20 cellular contexts compared by ENCODE assay signal in genomic region chr17:47237841-47238240, GRCh38. TPM values are rescaled to one million over a fixed set of nuclear protein-coding genes. Genes with fewer than 3 reads are reported as not detected.
A peak's percentile ranks its signal among the peaks of the same experiment; 100 is the strongest.
DNase-seq lines count a peak whose midpoint lies in the region; ATAC-seq and TF ChIP-seq lines count a peak whose summit lies in the region.
"Had no signal": no experiment of that assay in that cellular context is flagged by ENCODE, and none has a peak within 500 bp of the region (broad histone marks: within the 10 kb centered on the region; RNA-seq: fewer than 3 reads in every experiment).

No MANE protein-coding gene starts in this region.

- H3F3A ChIP-seq in neural progenitor cell (ENCODE audit: low read depth) = no peaks in the 10 kb centered on the region

- H3K4me1 ChIP-seq in BLaER1 (peaks cover 35% of the 10 kb centered on the region), ascending aorta (peaks cover 0 to 19% of the 10 kb centered on the region in 2 donors), mesendoderm (ENCODE audit: control insufficient read depth, low read depth, low read length) (no peaks in the 10 kb centered on the region), osteoblast (ENCODE audit: insufficient read depth, low read length) (peaks cover 17% of the 10 kb centered on the region), neural progenitor cell (no peaks in the 10 kb centered on the region)
- peaks cover 29 to 40% (median 35%) of the 10 kb centered on the region in 10 experiments for H3K4me1 ChIP-seq in BLaER1 treated with 17β-estradiol and CSF1 and Interleukin-3, amounts not matched to agents 10 nM and 100 nM

- no peak overlapping the region for H3K4ac ChIP-seq in mesendoderm (ENCODE audit: low read depth, low read length)

- peak overlapping the region; percentile 3 for H3K23ac ChIP-seq in mesendoderm (ENCODE audit: low read length)

- DNase-seq in ascending aorta (ENCODE audit: low spot score in 2 of 2) (no peak), mesendoderm (no peak), osteoblast (ENCODE audit: insufficient read length, low spot score, missing footprints) (no peak), NCI-H187 (lab: John Stamatoyannopoulos, UW) (no peak), neural progenitor cell (ENCODE audit: low spot score) (no peak)
- DNase-seq: CD4-positive, alpha-beta T cell; CD8-positive, alpha-beta memory T cell; DMS 273 treated with DMSO at 0.1 percent for 48 hours; DMS79; EL; GDM1; H9; HFFc6 had no signal

- no peak overlapping the region for H4K5ac ChIP-seq in mesendoderm (ENCODE audit: low read length)

- H3K56ac ChIP-seq in mesendoderm (ENCODE audit: low read length) = no peak overlapping the region

- H3K27ac ChIP-seq in BLaER1 (peak overlapping the region; percentile 82; the same call in 1 of the 2 replicates), ascending aorta (peak overlapping the region; percentile 95), mesendoderm (ENCODE audit: low read depth, low read length) (no peak overlapping the region), osteoblast (ENCODE audit: low read depth, low read length) (no peak overlapping the region), neural progenitor cell (no peak overlapping the region)
- peak overlapping the region in 9 of 11 experiments; percentile 14 to 87 (median 85); a peak in 12 of 22 replicates for H3K27ac ChIP-seq in BLaER1 treated with 17β-estradiol and CSF1 and Interleukin-3, amounts not matched to agents 10 nM and 100 nM

- TF ChIP-seq CTCF in ascending aorta (IDR thresholded peaks at IDR 0.05) (no peak), osteoblast (IDR thresholded peaks at IDR 0.05; ENCODE audit: extremely low read depth, low read depth, low read length) (no peak), neural progenitor cell (IDR thresholded peaks at IDR 0.05) (no peak)

- no peak overlapping the region for H4K8ac ChIP-seq in mesendoderm (ENCODE audit: low read depth, low read length)

- no CpG with 5 or more reads among the region's 7 CpGs for WGBS in mesendoderm (ENCODE audit: extremely low coverage, insufficient coverage, low lambda C conversion rate)

- no peak overlapping the region for H2BK15ac ChIP-seq in mesendoderm (replicated peaks; ENCODE audit: low read depth)

- no peak overlapping the region for H2AK5ac ChIP-seq in mesendoderm (ENCODE audit: low read length)

- no peak for ATAC-seq in HG03520 (IDR thresholded peaks at IDR 0.05; ENCODE audit: unreplicated experiment)
- ATAC-seq: GM23338 had no signal

- peaks cover 33% of the 10 kb centered on the region for H3K9me3 ChIP-seq in BLaER1
- H3K9me3 ChIP-seq in BLaER1 treated with 17β-estradiol and CSF1 and Interleukin-3, amounts not matched to agents 10 nM and 100 nM (replicated peaks in 1 of 11) = peaks cover 29 to 37% (median 33%) of the 10 kb centered on the region in 11 experiments
- no peaks in the 10 kb centered on the region for H3K9me3 ChIP-seq in ascending aorta
- H3K9me3 ChIP-seq in osteoblast (ENCODE audit: low read depth, low read length) = no peaks in the 10 kb centered on the region
- no peaks in the 10 kb centered on the region for H3K9me3 ChIP-seq in neural progenitor cell (ENCODE audit: low read depth)

- peaks cover 12% of the 10 kb centered on the region for H3K27me3 Mint-ChIP-seq in neural progenitor cell (ENCODE audit: insufficient read depth, low read depth)
- H3K27me3 Mint-ChIP-seq: CD4-positive, alpha-beta T cell; CD8-positive, alpha-beta memory T cell had no signal

- H2AFZ ChIP-seq in osteoblast (ENCODE audit: low read length) (no peak overlapping the region), neural progenitor cell (replicated peaks) (no peak overlapping the region)
- H2AFZ ChIP-seq: GM23338 had no signal

- H3K18ac ChIP-seq in mesendoderm (ENCODE audit: low read length) = no peak overlapping the region

- H3K4me2 ChIP-seq in BLaER1 (peak overlapping the region; percentile 92), mesendoderm (ENCODE audit: low read length) (no peak overlapping the region), osteoblast (ENCODE audit: insufficient read depth, low read length) (no peak overlapping the region), neural progenitor cell (no peak overlapping the region)
- H3K4me2 ChIP-seq in BLaER1 treated with 17β-estradiol and CSF1 and Interleukin-3, amounts not matched to agents 10 nM and 100 nM = peak overlapping the region in 6 of 11 experiments; percentile 81 to 94 (median 85); a peak in 7 of 22 replicates
- H3K4me2 ChIP-seq: GM23338 had no signal

- intact Hi-C loops in ascending aorta (cut with DNase I) = loop anchor here (2.0 kb wide), 1 partner anchor 15 kb away; the partner anchor contains the start of gene ITGB3

- H2BK5ac ChIP-seq in mesendoderm (ENCODE audit: low read length) = no peak overlapping the region

- no peaks in the 10 kb centered on the region for H3K4me1 Mint-ChIP-seq in neural progenitor cell
- H3K4me1 Mint-ChIP-seq: GM23338, H9 had no signal

- no peaks in the 10 kb centered on the region for H3K9me3 Mint-ChIP-seq in neural progenitor cell
- H3K9me3 Mint-ChIP-seq: CD4-positive, alpha-beta T cell; CD8-positive, alpha-beta memory T cell; H9 had no signal

- H3K36me3 Mint-ChIP-seq in neural progenitor cell = no peaks in the 10 kb centered on the region
- H3K36me3 Mint-ChIP-seq: CD14-positive monocyte; CD8-positive, alpha-beta memory T cell had no signal

- no peaks in the 10 kb centered on the region for H3K79me1 ChIP-seq in mesendoderm (ENCODE audit: low read length)

- H3K27me3 ChIP-seq in BLaER1 (no peaks in the 10 kb centered on the region), ascending aorta (no peaks in the 10 kb centered on the region), mesendoderm (ENCODE audit: insufficient read depth, low read length, poor library complexity) (no peaks in the 10 kb centered on the region), osteoblast (ENCODE audit: insufficient read depth, low read length) (no peaks in the 10 kb centered on the region), neural progenitor cell (no peaks in the 10 kb centered on the region)
- H3K27me3 ChIP-seq in BLaER1 treated with 17β-estradiol and CSF1 and Interleukin-3, amounts not matched to agents 10 nM and 100 nM = no peaks in the 10 kb centered on the region

- H4K20me1 ChIP-seq in BLaER1 = no peaks in the 10 kb centered on the region
- H4K20me1 ChIP-seq in BLaER1 treated with 17β-estradiol and CSF1 and Interleukin-3, amounts not matched to agents 10 nM and 100 nM = no peaks in the 10 kb centered on the region
- no peaks in the 10 kb centered on the region for H4K20me1 ChIP-seq in osteoblast (ENCODE audit: insufficient read depth, low read length)
- H4K20me1 ChIP-seq in neural progenitor cell (ENCODE audit: low read depth) = no peaks in the 10 kb centered on the region

- H2BK120ac ChIP-seq in mesendoderm (ENCODE audit: low read depth, low read length) = no peak overlapping the region

- no peak overlapping the region for H3K9ac ChIP-seq in BLaER1
- no peak overlapping the region for H3K9ac ChIP-seq in BLaER1 treated with 17β-estradiol and CSF1 and Interleukin-3, amounts not matched to agents 10 nM and 100 nM
- H3K9ac ChIP-seq in mesendoderm (ENCODE audit: low read length) = no peak overlapping the region
- no peak overlapping the region for H3K9ac ChIP-seq in neural progenitor cell

- no peak overlapping the region for H3K27ac Mint-ChIP-seq in neural progenitor cell
- H3K27ac Mint-ChIP-seq: CD14-positive monocyte; CD4-positive, alpha-beta T cell; CD8-positive, alpha-beta memory T cell; GM23338; H9; HFFc6 had no signal

- H3K79me2 ChIP-seq in mesendoderm (ENCODE audit: control insufficient read depth, insufficient read depth, low read length) = no peaks in the 10 kb centered on the region
- H3K79me2 ChIP-seq in osteoblast (ENCODE audit: insufficient read depth, low read length) = no peaks in the 10 kb centered on the region
- no peaks in the 10 kb centered on the region for H3K79me2 ChIP-seq in neural progenitor cell (ENCODE audit: low read depth)

- no peak overlapping the region for H3K4me3 Mint-ChIP-seq in neural progenitor cell
- H3K4me3 Mint-ChIP-seq: CD14-positive monocyte; CD4-positive, alpha-beta T cell; CD8-positive, alpha-beta memory T cell; GM23338; H9; HFFc6 had no signal

- H3K36me3 ChIP-seq in BLaER1 = 0 out of 2 replicates have a peak, but pooled peaks cover 8% of the 10 kb centered on the region
- peaks cover 0 to 14% (median 5%) of the 10 kb centered on the region in 11 experiments; a peak in 7 of 22 replicates for H3K36me3 ChIP-seq in BLaER1 treated with 17β-estradiol and CSF1 and Interleukin-3, amounts not matched to agents 10 nM and 100 nM
- no peaks in the 10 kb centered on the region for H3K36me3 ChIP-seq in ascending aorta
- no peaks in the 10 kb centered on the region for H3K36me3 ChIP-seq in mesendoderm (ENCODE audit: control insufficient read depth, insufficient read depth, low read length)
- H3K36me3 ChIP-seq in osteoblast (ENCODE audit: insufficient read depth, low read length) = no peaks in the 10 kb centered on the region
- H3K36me3 ChIP-seq in neural progenitor cell = no peaks in the 10 kb centered on the region

- H3K4me3 ChIP-seq in BLaER1 = no peak overlapping the region
- peak overlapping the region in 3 of 10 experiments; percentile 20 to 47 (median 24); a peak in 4 of 20 replicates for H3K4me3 ChIP-seq in BLaER1 treated with 17β-estradiol and CSF1 and Interleukin-3, amounts not matched to agents 10 nM and 100 nM
- no peak overlapping the region for H3K4me3 ChIP-seq in ascending aorta
- H3K4me3 ChIP-seq in mesendoderm (ENCODE audit: low read length) = no peak overlapping the region
- no peak overlapping the region for H3K4me3 ChIP-seq in osteoblast (ENCODE audit: insufficient read depth, low read length)
- no peak overlapping the region for H3K4me3 ChIP-seq in neural progenitor cell
- H3K4me3 ChIP-seq: GM23338 had no signal

RNA-seq across cellular contexts. Expression of gene ITGB3, which starts 15.8 kb away (rescaled TPM):
- total RNA-seq in ascending aorta = 71.3 TPM
- not detected for polyA plus RNA-seq in mesendoderm (2013, experiment 1 of 2)
- polyA plus RNA-seq in mesendoderm (2013, experiment 2 of 2) = 0.06 TPM
- total RNA-seq in osteoblast = 31.5 and 39.8 TPM in 2 replicates
- total RNA-seq in neural progenitor cell (ENCODE audit: low replicate concordance) = 0.47 TPM in 1 of 2 replicates, not detected in the other
- total RNA-seq: A172, A673, H9 had no signal
- polyA plus RNA-seq: CD8-positive, alpha-beta memory T cell; GM23338 had no signal

RNA-seq across cellular contexts. Expression of gene MYL4, which starts 28.7 kb away (rescaled TPM):
- total RNA-seq in ascending aorta (not detected), osteoblast (0.72 TPM in 1 of 2 replicates, not detected in the other), neural progenitor cell (ENCODE audit: low replicate concordance) (0.37 and 0.93 TPM in 2 replicates)
- 1.1 TPM for polyA plus RNA-seq in mesendoderm (2013, experiment 1 of 2)
- polyA plus RNA-seq in mesendoderm (2013, experiment 2 of 2) = 1.1 TPM
- total RNA-seq: A172; A673; CD4-positive, alpha-beta T cell; CD8-positive, alpha-beta memory T cell; GM23338; HFFc6 had no signal
- polyA plus RNA-seq: CD14-positive monocyte; CD8-positive, alpha-beta memory T cell had no signal

RNA-seq across cellular contexts. Expression of gene CDC27, which starts 48.7 kb away (rescaled TPM):
- total RNA-seq in ascending aorta = 112 TPM
- polyA plus RNA-seq in mesendoderm (2013, experiment 1 of 2) = 48.6 TPM
- 47.5 TPM for polyA plus RNA-seq in mesendoderm (2013, experiment 2 of 2)
- total RNA-seq in osteoblast = 80.3 and 96.1 TPM in 2 replicates
- 104 and 167 TPM in 2 replicates for total RNA-seq in neural progenitor cell (ENCODE audit: low replicate concordance)

Comparison
In these comparisons a context has a peak if more than half of its experiments do, and no peak if none do; other contexts are left out.
1. H3K27ac ChIP-seq: peak in BLaER1 (single experiment), BLaER1 treated with 17β-estradiol and CSF1 and Interleukin-3, amounts not matched to agents 10 nM and 100 nM (9 of 11) and ascending aorta (2 of 2); none in mesendoderm (single experiment), osteoblast (single experiment) and neural progenitor cell (single experiment).
2. H3K4me2 ChIP-seq: peak in BLaER1 (single experiment) and BLaER1 treated with 17β-estradiol and CSF1 and Interleukin-3, amounts not matched to agents 10 nM and 100 nM (6 of 11); none in mesendoderm (single experiment), osteoblast (single experiment) and neural progenitor cell (single experiment).
3. RNA of gene ITGB3, which starts 15.8 kb away (total RNA-seq): 71.3 TPM in ascending aorta (single experiment) and 31.5 to 39.8 TPM in osteoblast; 0.47 TPM in neural progenitor cell; every median in the first group is over 10 times any median in the second.